ENCODE assay signal across 8 cellular contexts in the genomic region with DNA sequence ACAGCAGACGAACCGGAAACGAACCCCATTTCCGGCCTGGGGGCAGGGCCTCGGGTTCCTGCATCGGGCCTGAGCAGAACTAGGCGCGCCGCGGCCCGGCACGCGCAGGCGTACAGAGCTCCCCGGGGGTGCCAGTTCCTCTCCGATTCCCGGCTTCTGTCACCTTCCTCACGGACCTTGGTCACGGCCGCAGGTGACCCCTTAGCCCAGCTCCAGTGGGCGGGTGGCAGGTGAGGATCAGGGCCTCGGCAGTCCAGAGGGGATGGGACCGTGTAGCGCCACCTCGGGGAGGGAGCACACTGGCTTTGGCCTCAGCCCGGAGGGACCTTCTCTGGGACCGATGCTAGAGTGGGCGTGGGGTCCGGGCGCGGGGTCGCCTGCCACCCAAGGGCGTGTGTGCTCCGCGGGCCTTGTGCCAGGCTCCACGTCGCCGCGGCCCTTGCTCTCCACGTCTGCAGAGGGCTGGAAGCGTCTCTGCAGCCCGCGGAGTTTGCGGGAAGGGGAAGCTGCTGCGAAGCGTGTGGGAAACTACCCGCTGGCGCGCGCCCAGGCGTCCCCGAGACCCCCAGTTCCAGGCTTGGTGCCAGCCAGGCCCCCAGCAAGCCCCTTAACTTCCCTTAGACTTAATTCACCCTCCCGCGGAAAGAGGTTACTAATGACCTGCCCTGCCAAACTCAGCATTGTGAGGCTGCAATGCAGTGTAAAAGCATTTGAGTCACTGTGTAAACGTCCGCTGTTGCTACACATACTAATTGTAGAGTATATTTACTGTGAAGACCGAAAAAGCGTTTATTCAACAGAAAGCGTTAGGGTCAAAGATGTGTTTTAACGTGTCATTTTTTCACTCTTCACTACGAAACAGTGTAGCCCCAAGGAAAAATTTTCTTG. TPM values are rescaled to one million over a fixed set of nuclear protein-coding genes. Genes with fewer than 3 reads are reported as not detected.
A peak's percentile ranks its signal among the peaks of the same experiment; 100 is the strongest.
DNase-seq lines count a peak whose midpoint lies in the region; ATAC-seq and TF ChIP-seq lines count a peak whose summit lies in the region.

A gene (plus strand): TSS at position 48 of the 888 bp plus-strand sequence. CDS start 7,930 bp downstream, outside the sequence.

- H3K27me3 Mint-ChIP-seq in IgD-negative memory B cell, result no peaks in the 10 kb centered on the region
- H3K27me3 Mint-ChIP-seq in activated T-helper 17 cell treated with anti-CD3 and anti-CD28 coated beads, Interleukin-2, amount 50 U/mL, for 72 hours, result no peaks in the 10 kb centered on the region
- no peaks in the 10 kb centered on the region for H3K27me3 Mint-ChIP-seq in natural killer cell treated with Interleukin-12 subunit alpha and Interleukin-12 subunit beta and Interleukin-15 and Interleukin-18, amount 100 ng/mL, for 72 hours
- no peaks in the 10 kb centered on the region for H3K27me3 Mint-ChIP-seq in stimulated activated naive CD8-positive, alpha-beta T cell treated with anti-CD3 and anti-CD28 coated beads, Interleukin-15, Interleukin-2, amounts not matched to agents 100 ng/mL and 50 ng/mL, for 24 hours

- ATAC-seq in DND-41 (ENCODE audit: insufficient read depth, low read depth), result peak; percentile 96
- peak; percentile 74 for ATAC-seq in GM21528 (IDR thresholded peaks at IDR 0.05; ENCODE audit: low FRiP score, unreplicated experiment)
- peak; percentile 78 for ATAC-seq in activated T-helper 17 cell treated with anti-CD3 and anti-CD28 coated beads, Interleukin-2, amount 50 U/mL, for 72 hours (replicated peaks)
- peak; percentile 88 to 89 for ATAC-seq in natural killer cell treated with Interleukin-12 subunit alpha and Interleukin-12 subunit beta and Interleukin-15 and Interleukin-18, amount 100 ng/mL, for 72 hours

- TF ChIP-seq CTCF in DND-41 (IDR thresholded peaks at IDR 0.05; ENCODE audit: borderline replicate concordance, extremely low read depth, low read length, poor library complexity, severe bottlenecking), result peak; percentile 63

- peak within 1 kb of the TSS; percentile 84 for H3K9ac ChIP-seq in DND-41 (ENCODE audit: low read depth, low read length)

- H2AFZ ChIP-seq in DND-41 (ENCODE audit: low read depth, low read length), result peak within 1 kb of the TSS; percentile 98

- peak within 1 kb of the TSS; percentile 87 for H3K27ac ChIP-seq in DND-41 (ENCODE audit: low read length)

- H3K36me3 Mint-ChIP-seq in IgD-negative memory B cell, result peaks cover 5% of the 10 kb centered on the region
- H3K36me3 Mint-ChIP-seq in activated T-helper 17 cell treated with anti-CD3 and anti-CD28 coated beads, Interleukin-2, amount 50 U/mL, for 72 hours (ENCODE audit: low read depth), result peaks cover 23% of the 10 kb centered on the region
- no peaks in the 10 kb centered on the region for H3K36me3 Mint-ChIP-seq in natural killer cell treated with Interleukin-12 subunit alpha and Interleukin-12 subunit beta and Interleukin-15 and Interleukin-18, amount 100 ng/mL, for 72 hours
- peaks cover 25% of the 10 kb centered on the region for H3K36me3 Mint-ChIP-seq in stimulated activated naive CD8-positive, alpha-beta T cell treated with anti-CD3 and anti-CD28 coated beads, Interleukin-15, Interleukin-2, amounts not matched to agents 100 ng/mL and 50 ng/mL, for 24 hours (ENCODE audit: low read depth)

- peak within 1 kb of the TSS; percentile 94 to 100 (median 96) for H3K4me3 Mint-ChIP-seq in IgD-negative memory B cell
- peak within 1 kb of the TSS; percentile 98 for H3K4me3 Mint-ChIP-seq in activated T-helper 17 cell treated with anti-CD3 and anti-CD28 coated beads, Interleukin-2, amount 50 U/mL, for 72 hours
- H3K4me3 Mint-ChIP-seq in natural killer cell treated with Interleukin-12 subunit alpha and Interleukin-12 subunit beta and Interleukin-15 and Interleukin-18, amount 100 ng/mL, for 72 hours, result peak within 1 kb of the TSS; percentile 89
- peak within 1 kb of the TSS; percentile 98 for H3K4me3 Mint-ChIP-seq in stimulated activated naive CD8-positive, alpha-beta T cell treated with anti-CD3 and anti-CD28 coated beads, Interleukin-15, Interleukin-2, amounts not matched to agents 100 ng/mL and 50 ng/mL, for 24 hours

- H3K36me3 ChIP-seq in DND-41 (ENCODE audit: insufficient read depth, low read length), result peaks cover 12% of the 10 kb centered on the region

- H3K4me1 Mint-ChIP-seq in IgD-negative memory B cell, result peaks cover 27 to 39% (median 30%) of the 10 kb centered on the region in 3 donors
- H3K4me1 Mint-ChIP-seq in activated T-helper 17 cell treated with anti-CD3 and anti-CD28 coated beads, Interleukin-2, amount 50 U/mL, for 72 hours, result peaks cover 21% of the 10 kb centered on the region
- peaks cover 28 to 32% of the 10 kb centered on the region in 2 donors for H3K4me1 Mint-ChIP-seq in natural killer cell treated with Interleukin-12 subunit alpha and Interleukin-12 subunit beta and Interleukin-15 and Interleukin-18, amount 100 ng/mL, for 72 hours (ENCODE audit: low read depth in 2 of 2)
- peaks cover 40% of the 10 kb centered on the region for H3K4me1 Mint-ChIP-seq in stimulated activated naive CD8-positive, alpha-beta T cell treated with anti-CD3 and anti-CD28 coated beads, Interleukin-15, Interleukin-2, amounts not matched to agents 100 ng/mL and 50 ng/mL, for 24 hours (ENCODE audit: low read depth)

- peak within 1 kb of the TSS; percentile 73 for H3K4me2 ChIP-seq in DND-41 (ENCODE audit: insufficient read depth, low read length)

- no peaks in the 10 kb centered on the region for H3K27me3 ChIP-seq in DND-41 (ENCODE audit: insufficient read depth, low read length, poor library complexity)

- peak within 1 kb of the TSS; percentile 55 to 88; a peak in 3 of 4 replicates for H3K4me3 ChIP-seq in DND-41 (ENCODE audit: low read depth in 1 of 2, low read length in 2 of 2)

- no peaks in the 10 kb centered on the region for H4K20me1 ChIP-seq in DND-41 (ENCODE audit: insufficient read depth, low read length)

- peaks cover 23% of the 10 kb centered on the region for H3K79me2 ChIP-seq in DND-41 (ENCODE audit: insufficient read depth, low read length)

- peaks cover 23% of the 10 kb centered on the region for H3K4me1 ChIP-seq in DND-41 (ENCODE audit: insufficient read depth, low read length)

- peaks cover 0 to 2% (median 0%) of the 10 kb centered on the region in 3 donors for H3K9me3 Mint-ChIP-seq in IgD-negative memory B cell
- no peaks in the 10 kb centered on the region for H3K9me3 Mint-ChIP-seq in activated T-helper 17 cell treated with anti-CD3 and anti-CD28 coated beads, Interleukin-2, amount 50 U/mL, for 72 hours
- H3K9me3 Mint-ChIP-seq in natural killer cell treated with Interleukin-12 subunit alpha and Interleukin-12 subunit beta and Interleukin-15 and Interleukin-18, amount 100 ng/mL, for 72 hours, result no peaks in the 10 kb centered on the region
- no peaks in the 10 kb centered on the region for H3K9me3 Mint-ChIP-seq in stimulated activated naive CD8-positive, alpha-beta T cell treated with anti-CD3 and anti-CD28 coated beads, Interleukin-15, Interleukin-2, amounts not matched to agents 100 ng/mL and 50 ng/mL, for 24 hours

- H3K27ac Mint-ChIP-seq in IgD-negative memory B cell, result peak within 1 kb of the TSS; percentile 95 to 99 (median 97)
- peak within 1 kb of the TSS; percentile 98 for H3K27ac Mint-ChIP-seq in activated T-helper 17 cell treated with anti-CD3 and anti-CD28 coated beads, Interleukin-2, amount 50 U/mL, for 72 hours
- peak within 1 kb of the TSS; percentile 97 to 98 for H3K27ac Mint-ChIP-seq in natural killer cell treated with Interleukin-12 subunit alpha and Interleukin-12 subunit beta and Interleukin-15 and Interleukin-18, amount 100 ng/mL, for 72 hours
- peak within 1 kb of the TSS; percentile 96 for H3K27ac Mint-ChIP-seq in stimulated activated naive CD8-positive, alpha-beta T cell treated with anti-CD3 and anti-CD28 coated beads, Interleukin-15, Interleukin-2, amounts not matched to agents 100 ng/mL and 50 ng/mL, for 24 hours

- H3K9me3 ChIP-seq in DND-41 (ENCODE audit: insufficient read depth, low read length, severe bottlenecking), result peaks cover 9% of the 10 kb centered on the region

- peak; percentile 94 for DNase-seq in DND-41
- DNase-seq in RPMI8226, result peak; percentile 96
- DNase-seq in fibroblast of peridontal ligament (ENCODE audit: extremely low read depth), result peak; percentile 75
- DNase-seq in natural killer cell treated with Interleukin-12 subunit alpha and Interleukin-12 subunit beta and Interleukin-15 and Interleukin-18, amount 100 ng/mL, for 72 hours (ENCODE audit: low spot score), result peak; percentile 94

RNA-seq across cellular contexts. Expression of the gene that starts here (rescaled TPM):
- 40.9 TPM for polyA plus RNA-seq in IgD-negative memory B cell
- 10 to 100 TPM; 67.2 to 70.6 TPM for total RNA-seq in activated T-helper 17 cell treated with anti-CD3 and anti-CD28 coated beads, Interleukin-2, amount 50 U/mL, for 72 hours
- total RNA-seq in natural killer cell treated with Interleukin-12 subunit alpha and Interleukin-12 subunit beta and Interleukin-15 and Interleukin-18, amount 100 ng/mL, for 72 hours, result 100 to 1,000 TPM in 1 of 2 donors, 10 to 100 TPM in 1; 93.2 to 155 TPM

Comparison
In these comparisons a context has a peak if more than half of its experiments do, and no peak if none do; other contexts are left out.
1. Peak in every context shown above with its lines: DNase-seq, ATAC-seq, H3K4me3 ChIP-seq and H3K27ac ChIP-seq.